ENCODE assay signal across 13 cellular contexts in the genomic region with DNA sequence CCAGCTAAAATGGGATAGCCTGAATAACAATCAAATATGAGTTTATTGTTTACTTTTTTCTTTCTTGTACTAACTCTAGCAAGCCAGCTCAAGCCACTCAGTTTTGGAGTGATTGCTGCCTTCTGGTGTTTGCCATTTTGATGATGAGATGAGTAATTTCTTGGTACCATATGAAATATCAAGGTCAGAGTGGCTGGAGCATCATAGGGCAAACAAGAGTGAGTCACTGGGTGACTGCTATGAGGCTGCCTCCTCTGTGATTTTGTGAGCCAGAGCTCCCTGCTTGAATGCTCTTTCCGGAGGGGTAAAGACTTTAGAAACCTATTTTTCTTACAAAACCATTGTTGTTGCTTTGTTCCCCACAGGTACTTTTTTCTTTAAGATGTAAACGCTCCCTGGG.
DNase-seq lines count a peak whose midpoint lies in the region; ATAC-seq and TF ChIP-seq lines count a peak whose summit lies in the region.
"Had no signal": no experiment of that assay in that cellular context is flagged by ENCODE, and none has a peak within 500 bp of the region (broad histone marks: within the 10 kb centered on the region; RNA-seq: fewer than 3 reads in every experiment).

No MANE protein-coding gene starts in this region.

- H3K36me3 ChIP-seq in MG63 = no peaks in the 10 kb centered on the region
- peaks cover 0 to 2% of the 10 kb centered on the region in 2 experiments for H3K36me3 ChIP-seq in mesenchymal stem cell (ENCODE audit: control insufficient read depth in 1 of 2, insufficient read depth in 2 of 2, low read depth in 1 of 2, low read length in 2 of 2)

- H3K4ac ChIP-seq in mesenchymal stem cell (ENCODE audit: low read depth in 1 of 2, low read length in 2 of 2) = no peak overlapping the region

- H3K14ac ChIP-seq in mesenchymal stem cell (ENCODE audit: low read length in 2 of 2) = no peak overlapping the region

- H2BK15ac ChIP-seq in mesenchymal stem cell (ENCODE audit: low read depth, poor library complexity, severe bottlenecking) = no peak overlapping the region

- H3K27ac Mint-ChIP-seq in nephron progenitor cell = no peak overlapping the region
- H3K27ac Mint-ChIP-seq: stimulated activated naive CD8-positive, alpha-beta T cell treated with anti-CD3 and anti-CD28 coated beads, Interleukin-15, amount 100 ng/mL, for 72 hours had no signal

- peak overlapping the region; percentile 60 for H3K9ac ChIP-seq in mesenchymal stem cell (ENCODE audit: low read length)

- H3K4me3 Mint-ChIP-seq in nephron progenitor cell = no peak overlapping the region
- H3K4me3 Mint-ChIP-seq: stimulated activated naive CD8-positive, alpha-beta T cell treated with anti-CD3 and anti-CD28 coated beads, Interleukin-15, amount 100 ng/mL, for 72 hours had no signal

- WGBS in mesenchymal stem cell = 72% methylated on average over 2 of the region's 2 CpGs

- H3K9me3 ChIP-seq in MG63 (no peaks in the 10 kb centered on the region), mesenchymal stem cell (ENCODE audit: control insufficient read depth, low read length) (no peaks in the 10 kb centered on the region)

- no peak overlapping the region for H2AK5ac ChIP-seq in mesenchymal stem cell (ENCODE audit: low read length, severe bottlenecking)

- no peaks in the 10 kb centered on the region for H3K27me3 Mint-ChIP-seq in nephron progenitor cell (ENCODE audit: low read depth, poor library complexity)
- H3K27me3 Mint-ChIP-seq: stimulated activated naive CD8-positive, alpha-beta T cell treated with anti-CD3 and anti-CD28 coated beads, Interleukin-15, amount 100 ng/mL, for 72 hours had no signal

- no peaks in the 10 kb centered on the region for H3K27me3 ChIP-seq in MG63
- H3K27me3 ChIP-seq in mesenchymal stem cell (ENCODE audit: control insufficient read depth in 1 of 2, insufficient read depth in 1 of 2, low read length in 2 of 2) = no peaks in the 10 kb centered on the region

- no peak overlapping the region for H3K4me2 ChIP-seq in mesenchymal stem cell (ENCODE audit: low read length, poor library complexity, severe bottlenecking)

- no peak for ATAC-seq in GM21367 (IDR thresholded peaks at IDR 0.05; ENCODE audit: unreplicated experiment)
- ATAC-seq: Right ventricle myocardium inferior; stimulated activated naive CD8-positive, alpha-beta T cell treated with anti-CD3 and anti-CD28 coated beads, Interleukin-15, amount 100 ng/mL, for 72 hours had no signal

- H3K27ac ChIP-seq in coronary artery (peak overlapping the region; percentile 9 to 39), mesenchymal stem cell (ENCODE audit: low read length, poor library complexity, severe bottlenecking) (peak overlapping the region; percentile 18)

- no peak overlapping the region for H2AFZ ChIP-seq in mesenchymal stem cell (ENCODE audit: low read depth, low read length)

- no peak overlapping the region for H2BK5ac ChIP-seq in mesenchymal stem cell (ENCODE audit: low read depth, low read length, poor library complexity, severe bottlenecking)

- H2BK12ac ChIP-seq in mesenchymal stem cell (ENCODE audit: low read length in 2 of 2) = no peak overlapping the region

- H3K23ac ChIP-seq in mesenchymal stem cell (ENCODE audit: low read length in 2 of 2) = no peak overlapping the region

- peaks cover 17% of the 10 kb centered on the region for H3K4me1 Mint-ChIP-seq in nephron progenitor cell
- H3K4me1 Mint-ChIP-seq: stimulated activated naive CD8-positive, alpha-beta T cell treated with anti-CD3 and anti-CD28 coated beads, Interleukin-15, amount 100 ng/mL, for 72 hours had no signal

- H4K91ac ChIP-seq in mesenchymal stem cell (ENCODE audit: low read length) = no peak overlapping the region

- TF ChIP-seq CTCF in coronary artery (IDR thresholded peaks at IDR 0.05) = no peak
- no peak for TF ChIP-seq CTCF in nephron progenitor cell (IDR thresholded peaks at IDR 0.05)

- H3K4me3 ChIP-seq in MG63 (no peak overlapping the region), coronary artery (no peak overlapping the region), mesenchymal stem cell (ENCODE audit: insufficient read depth in 1 of 2, low read depth in 1 of 2, low read length in 2 of 2) (no peak overlapping the region)

- no peak overlapping the region for H2BK120ac ChIP-seq in mesenchymal stem cell (ENCODE audit: low read depth, low read length)

- no peaks in the 10 kb centered on the region for H3K79me1 ChIP-seq in mesenchymal stem cell (replicated peaks; ENCODE audit: low read length, poor library complexity, severe bottlenecking)

- no peak overlapping the region for H3K18ac ChIP-seq in mesenchymal stem cell (ENCODE audit: low read depth in 1 of 2, low read length in 2 of 2)

- H4K8ac ChIP-seq in mesenchymal stem cell (ENCODE audit: low read length) = no peak overlapping the region

- no peaks in the 10 kb centered on the region for H3K9me3 Mint-ChIP-seq in nephron progenitor cell
- H3K9me3 Mint-ChIP-seq: stimulated activated naive CD8-positive, alpha-beta T cell treated with anti-CD3 and anti-CD28 coated beads, Interleukin-15, amount 100 ng/mL, for 72 hours had no signal

- DNase-seq in Daoy (ENCODE audit: low read depth) = peak; percentile 53
- peak; percentile 74 for DNase-seq in MG63
- no peak for DNase-seq in coronary artery (ENCODE audit: low spot score)
- peak; percentile 34 for DNase-seq in mesenchymal stem cell
- no peak for DNase-seq in nephron progenitor cell
- no peak for DNase-seq in stimulated activated CD4-positive, alpha-beta T cell treated with anti-CD3 and anti-CD28 coated beads, Interleukin-2, amount 100 ng/mL, for 24 hours
- no peak for DNase-seq in NCI-H187 treated with DMSO at 0.1 percent for 48 hours (lab: John Stamatoyannopoulos, UW)
- DNase-seq: activated T-cell treated with anti-CD3 and anti-CD28 coated beads, Interleukin-2, amount 50 U/mL, for 1 hour; foreskin melanocyte; small intestine; stimulated activated naive CD8-positive, alpha-beta T cell treated with anti-CD3 and anti-CD28 coated beads, Interleukin-15, amount 100 ng/mL, for 72 hours had no signal

- H3K4me1 ChIP-seq in mesenchymal stem cell (ENCODE audit: control insufficient read depth, insufficient read depth, low read depth, low read length) = no peaks in the 10 kb centered on the region

- no peaks in the 10 kb centered on the region for H3K36me3 Mint-ChIP-seq in nephron progenitor cell (ENCODE audit: low read depth)

Comparison
In these comparisons a context has a peak if more than half of its experiments do, and no peak if none do; other contexts are left out.
1. DNase-seq: peak in Daoy (single experiment), MG63 (single experiment) and mesenchymal stem cell (single experiment); none in coronary artery (single experiment), nephron progenitor cell (single experiment), stimulated activated CD4-positive, alpha-beta T cell treated with anti-CD3 and anti-CD28 coated beads, Interleukin-2, amount 100 ng/mL, for 24 hours (0 of 2) and NCI-H187 treated with DMSO at 0.1 percent for 48 hours (single experiment).